In genomic region chr20:37693203-37693602, GRCh38 we compare ENCODE assay signal across 8 cellular contexts. TPM values are rescaled to one million over a fixed set of nuclear protein-coding genes. Genes with fewer than 3 reads are reported as not detected.
A peak's percentile ranks its signal among the peaks of the same experiment; 100 is the strongest.
DNase-seq lines count a peak whose midpoint lies in the region; ATAC-seq and TF ChIP-seq lines count a peak whose summit lies in the region.

No MANE protein-coding gene starts in this region.

- H3K4me3 ChIP-seq in GM12864 (ENCODE audit: low read depth, low read length) = peak overlapping the region; percentile 100; the same call in 1 of the 2 replicates
- peak overlapping the region; percentile 92 to 98 for H3K4me3 ChIP-seq in Panc1 (ENCODE audit: low read depth in 2 of 2, low read length in 2 of 2)
- H3K4me3 ChIP-seq in esophagus (ENCODE audit: low read depth in 1 of 2, low read length in 2 of 2) = peak overlapping the region; percentile 24 to 95
- H3K4me3 ChIP-seq in retinal pigment epithelial cell (ENCODE audit: low read length) = peak overlapping the region; percentile 93

- WGBS in esophagus, 2 donors = 78 to 79% methylated on average over 2 of the region's 2 CpGs

- DNase-seq in GM12864 (ENCODE audit: low read depth) (no peak), Panc1 (ENCODE audit: low read depth, low spot score) (no peak), retinal pigment epithelial cell (ENCODE audit: low read depth) (no peak), NOMO-1 treated with dmso at 0.1 percent for 144 hours (lab: John Stamatoyannopoulos, UW; ENCODE audit: unreplicated experiment) (no peak), NCI-H446 treated with DMSO at 0.1 percent for 48 hours (lab: John Stamatoyannopoulos, UW) (no peak)

- TF ChIP-seq CTCF in GM12864 (IDR thresholded peaks at IDR 0.05; ENCODE audit: low read depth, low read length, missing control alignments) = no peak
- TF ChIP-seq CTCF in Panc1 (IDR thresholded peaks at IDR 0.05) = no peak
- no peak for TF ChIP-seq CTCF in retinal pigment epithelial cell (conservative IDR thresholded peaks at IDR 0.05; ENCODE audit: low read depth, low read length)

- no TSS peak for BruUV-seq in Panc1 (replicated peaks; lab: Mats Ljungman, UMichigan)

- in situ Hi-C loops in Panc1 (cut with HindIII; ENCODE audit: low pct_unique_long_range_greater_than_20kb, low sequenced_read_pairs) = no loop called here

- CTCF ChIA-PET in Panc1 (lab: Charles Lee) = no interaction called here

- ATAC-seq in Panc1 (no peak), HG02610 (IDR thresholded peaks at IDR 0.05; ENCODE audit: unreplicated experiment) (no peak)
- no peak for ATAC-seq in activated CD4-positive, CD25-positive, alpha-beta regulatory T cell treated with anti-CD3 and anti-CD28 coated beads, Interleukin-2, amount 50 U/mL, for 24 hours

- peaks cover 8% of the 10 kb centered on the region for H3K27me3 ChIP-seq in Panc1 (ENCODE audit: control insufficient read depth, insufficient read depth, low read length)
- H3K27me3 ChIP-seq in esophagus (ENCODE audit: control insufficient read depth in 1 of 2, insufficient read depth in 2 of 2, low read length in 2 of 2) = no peaks in the 10 kb centered on the region

- H3K4me1 ChIP-seq in Panc1 (ENCODE audit: control insufficient read depth, insufficient read depth, low read length) (0 out of 2 replicates have a peak, but pooled peaks cover 5% of the 10 kb centered on the region), esophagus (ENCODE audit: control insufficient read depth in 2 of 2, insufficient read depth in 2 of 2, low read length in 1 of 2) (peaks cover 0 to 2% of the 10 kb centered on the region in 2 donors)

- peak overlapping the region; percentile 77 for H3K27ac ChIP-seq in Panc1 (ENCODE audit: low read length)
- H3K27ac ChIP-seq in esophagus (ENCODE audit: low read depth in 2 of 2, low read length in 1 of 2) = no peak overlapping the region

- POLR2A ChIA-PET in Panc1 (lab: Charles Lee) = no interaction called here

- H3K9me3 ChIP-seq in Panc1 (ENCODE audit: control insufficient read depth, insufficient read depth, low read depth, low read length) = no peaks in the 10 kb centered on the region
- H3K9me3 ChIP-seq in esophagus (ENCODE audit: control insufficient read depth in 2 of 2, insufficient read depth in 1 of 2, low read depth in 1 of 2, low read length in 1 of 2) = no peaks in the 10 kb centered on the region

- intact Hi-C loops in Panc1 (cut with micrococcal nuclease; ENCODE audit: unreplicated experiment) = no loop called here

- H3K36me3 ChIP-seq in Panc1 (ENCODE audit: control insufficient read depth, insufficient read depth, low read length) = peaks cover 6% of the 10 kb centered on the region; the same call in 1 of the 2 replicates
- H3K36me3 ChIP-seq in esophagus (ENCODE audit: control insufficient read depth in 2 of 2, insufficient read depth in 2 of 2, low read length in 1 of 2) = no peaks in the 10 kb centered on the region

RNA-seq across cellular contexts. Expression of gene CTNNBL1, which starts 0.6 kb away (rescaled TPM):
- total RNA-seq in Panc1 (2021; ENCODE audit: unreplicated experiment) = 71.2 TPM
- polyA plus RNA-seq in Panc1 (2012; ENCODE audit: insufficient read length) = 64.3 TPM
- 10 to 100 TPM; 30.2 to 39.6 TPM for polyA plus RNA-seq in esophagus
